1 cellular context compared by ENCODE assay signal in the genomic region with DNA sequence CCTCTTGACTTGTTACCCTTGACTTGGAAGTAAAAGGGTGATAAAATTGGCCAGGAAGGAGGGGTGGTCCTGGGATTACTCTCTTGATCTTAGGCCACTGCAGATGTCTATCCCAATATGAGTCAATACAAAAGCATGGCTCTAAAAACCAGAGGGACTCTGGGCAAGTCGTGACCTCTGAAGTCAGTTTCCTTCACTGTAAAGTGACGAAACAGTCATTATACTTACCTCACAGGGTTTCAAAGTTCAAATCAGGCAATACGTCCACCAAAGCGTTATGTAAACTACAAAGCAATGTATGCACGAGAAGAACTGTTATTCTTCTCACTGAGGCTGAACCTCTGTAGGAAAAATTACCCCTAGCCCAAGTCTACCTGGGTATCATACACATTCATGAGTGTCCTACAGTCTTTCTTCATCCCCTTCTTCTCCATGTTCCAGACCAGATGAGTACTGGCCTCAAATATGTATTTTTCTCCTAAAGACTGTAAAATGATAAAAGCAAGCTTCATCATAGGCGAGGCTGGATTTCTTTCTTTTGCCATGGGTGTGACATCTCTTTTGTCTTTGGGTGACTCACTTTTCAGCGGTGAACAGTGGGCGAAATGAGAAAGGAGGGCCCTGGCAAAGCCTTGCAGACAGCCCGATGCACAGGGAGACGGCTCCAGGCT.
A peak's percentile ranks its signal among the peaks of the same experiment; 100 is the strongest.
TF ChIP-seq lines count a peak whose summit lies in the region.

No MANE protein-coding gene starts in this region.

TF ChIP-seq in HepG2, 621 proteins besides CTCF, POLR2A, EP300 and RAD21 (continued from another document and continues in another):
- TF ChIP-seq SSRP1 (CRISPR knock-in tag; IDR thresholded peaks at IDR 0.05) (no peak), ZNF264 (CRISPR knock-in tag; IDR thresholded peaks at IDR 0.05) (peak; percentile 37; the same call in 1 of the 2 replicates), SRSF9 (IDR thresholded peaks at IDR 0.05; ENCODE audit: borderline replicate concordance, insufficient read depth, low read depth, low read length, poor library complexity, severe bottlenecking) (no peak), NCOR1 (IDR thresholded peaks at IDR 0.05; ENCODE audit: borderline replicate concordance, low read length) (peak; percentile 89; the same call in 1 of the 2 replicates), SMAD3 (CRISPR knock-in tag; IDR thresholded peaks at IDR 0.05) (peak; percentile 56; the same call in 1 of the 2 replicates), HDAC6 (IDR thresholded peaks at IDR 0.05; ENCODE audit: low read depth, low read length) (no peak), SNRNP70 (IDR thresholded peaks at IDR 0.05; ENCODE audit: low read depth, low read length) (no peak), CBX5 (CRISPR knock-in tag; IDR thresholded peaks at IDR 0.05; ENCODE audit: borderline replicate concordance) (no peak), ERF (CRISPR knock-in tag; IDR thresholded peaks at IDR 0.05) (0 out of 2 replicates have a peak, but pooled peaks have one; percentile 28), ZKSCAN1 (IDR thresholded peaks at IDR 0.05; ENCODE audit: low read length) (peak; percentile 29; the same call in 1 of the 2 replicates), MTF1 (CRISPR knock-in tag; IDR thresholded peaks at IDR 0.05) (no peak), ZNF564 (CRISPR knock-in tag; IDR thresholded peaks at IDR 0.05) (no peak), SKI (IDR thresholded peaks at IDR 0.05; ENCODE audit: partially characterized antibody) (no peak), ZBTB20 (CRISPR knock-in tag; IDR thresholded peaks at IDR 0.05; ENCODE audit: borderline replicate concordance, low read depth) (peak; percentile 61; the same call in 1 of the 2 replicates), ZNF616 (CRISPR knock-in tag; IDR thresholded peaks at IDR 0.05; ENCODE audit: low read depth) (no peak), ZNF614 (CRISPR knock-in tag; IDR thresholded peaks at IDR 0.05; ENCODE audit: borderline replicate concordance) (peak; percentile 76; the same call in 1 of the 2 replicates), ZNF143 (CRISPR knock-in tag; IDR thresholded peaks at IDR 0.05) (no peak), SALL1 (CRISPR knock-in tag; IDR thresholded peaks at IDR 0.05) (peak; percentile 48; the same call in 1 of the 2 replicates), ARNTL (CRISPR knock-in tag; IDR thresholded peaks at IDR 0.05) (0 out of 2 replicates have a peak, but pooled peaks have one; percentile 47), ZNF446 (CRISPR knock-in tag; IDR thresholded peaks at IDR 0.05) (no peak)
- TF ChIP-seq, protein P1, sequence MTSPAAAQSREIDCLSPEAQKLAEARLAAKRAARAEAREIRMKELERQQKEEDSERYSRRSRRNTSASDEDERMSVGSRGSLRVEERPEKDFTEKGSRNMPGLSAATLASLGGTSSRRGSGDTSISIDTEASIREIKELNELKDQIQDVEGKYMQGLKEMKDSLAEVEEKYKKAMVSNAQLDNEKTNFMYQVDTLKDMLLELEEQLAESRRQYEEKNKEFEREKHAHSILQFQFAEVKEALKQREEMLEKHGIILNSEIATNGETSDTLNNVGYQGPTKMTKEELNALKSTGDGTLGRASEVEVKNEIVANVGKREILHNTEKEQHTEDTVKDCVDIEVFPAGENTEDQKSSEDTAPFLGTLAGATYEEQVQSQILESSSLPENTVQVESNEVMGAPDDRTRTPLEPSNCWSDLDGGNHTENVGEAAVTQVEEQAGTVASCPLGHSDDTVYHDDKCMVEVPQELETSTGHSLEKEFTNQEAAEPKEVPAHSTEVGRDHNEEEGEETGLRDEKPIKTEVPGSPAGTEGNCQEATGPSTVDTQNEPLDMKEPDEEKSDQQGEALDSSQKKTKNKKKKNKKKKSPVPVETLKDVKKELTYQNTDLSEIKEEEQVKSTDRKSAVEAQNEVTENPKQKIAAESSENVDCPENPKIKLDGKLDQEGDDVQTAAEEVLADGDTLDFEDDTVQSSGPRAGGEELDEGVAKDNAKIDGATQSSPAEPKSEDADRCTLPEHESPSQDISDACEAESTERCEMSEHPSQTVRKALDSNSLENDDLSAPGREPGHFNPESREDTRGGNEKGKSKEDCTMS (CRISPR knock-in tag; conservative IDR thresholded peaks at IDR 0.05), result no peak
- TF ChIP-seq, protein P2, sequence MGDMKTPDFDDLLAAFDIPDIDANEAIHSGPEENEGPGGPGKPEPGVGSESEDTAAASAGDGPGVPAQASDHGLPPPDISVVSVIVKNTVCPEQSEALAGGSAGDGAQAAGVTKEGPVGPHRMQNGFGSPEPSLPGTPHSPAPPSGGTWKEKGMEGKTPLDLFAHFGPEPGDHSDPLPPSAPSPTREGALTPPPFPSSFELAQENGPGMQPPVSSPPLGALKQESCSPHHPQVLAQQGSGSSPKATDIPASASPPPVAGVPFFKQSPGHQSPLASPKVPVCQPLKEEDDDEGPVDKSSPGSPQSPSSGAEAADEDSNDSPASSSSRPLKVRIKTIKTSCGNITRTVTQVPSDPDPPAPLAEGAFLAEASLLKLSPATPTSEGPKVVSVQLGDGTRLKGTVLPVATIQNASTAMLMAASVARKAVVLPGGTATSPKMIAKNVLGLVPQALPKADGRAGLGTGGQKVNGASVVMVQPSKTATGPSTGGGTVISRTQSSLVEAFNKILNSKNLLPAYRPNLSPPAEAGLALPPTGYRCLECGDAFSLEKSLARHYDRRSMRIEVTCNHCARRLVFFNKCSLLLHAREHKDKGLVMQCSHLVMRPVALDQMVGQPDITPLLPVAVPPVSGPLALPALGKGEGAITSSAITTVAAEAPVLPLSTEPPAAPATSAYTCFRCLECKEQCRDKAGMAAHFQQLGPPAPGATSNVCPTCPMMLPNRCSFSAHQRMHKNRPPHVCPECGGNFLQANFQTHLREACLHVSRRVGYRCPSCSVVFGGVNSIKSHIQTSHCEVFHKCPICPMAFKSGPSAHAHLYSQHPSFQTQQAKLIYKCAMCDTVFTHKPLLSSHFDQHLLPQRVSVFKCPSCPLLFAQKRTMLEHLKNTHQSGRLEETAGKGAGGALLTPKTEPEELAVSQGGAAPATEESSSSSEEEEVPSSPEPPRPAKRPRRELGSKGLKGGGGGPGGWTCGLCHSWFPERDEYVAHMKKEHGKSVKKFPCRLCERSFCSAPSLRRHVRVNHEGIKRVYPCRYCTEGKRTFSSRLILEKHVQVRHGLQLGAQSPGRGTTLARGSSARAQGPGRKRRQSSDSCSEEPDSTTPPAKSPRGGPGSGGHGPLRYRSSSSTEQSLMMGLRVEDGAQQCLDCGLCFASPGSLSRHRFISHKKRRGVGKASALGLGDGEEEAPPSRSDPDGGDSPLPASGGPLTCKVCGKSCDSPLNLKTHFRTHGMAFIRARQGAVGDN (CRISPR knock-in tag; IDR thresholded peaks at IDR 0.05), result 0 out of 2 replicates have a peak, but pooled peaks have one; percentile 21
- TF ChIP-seq, protein P3, sequence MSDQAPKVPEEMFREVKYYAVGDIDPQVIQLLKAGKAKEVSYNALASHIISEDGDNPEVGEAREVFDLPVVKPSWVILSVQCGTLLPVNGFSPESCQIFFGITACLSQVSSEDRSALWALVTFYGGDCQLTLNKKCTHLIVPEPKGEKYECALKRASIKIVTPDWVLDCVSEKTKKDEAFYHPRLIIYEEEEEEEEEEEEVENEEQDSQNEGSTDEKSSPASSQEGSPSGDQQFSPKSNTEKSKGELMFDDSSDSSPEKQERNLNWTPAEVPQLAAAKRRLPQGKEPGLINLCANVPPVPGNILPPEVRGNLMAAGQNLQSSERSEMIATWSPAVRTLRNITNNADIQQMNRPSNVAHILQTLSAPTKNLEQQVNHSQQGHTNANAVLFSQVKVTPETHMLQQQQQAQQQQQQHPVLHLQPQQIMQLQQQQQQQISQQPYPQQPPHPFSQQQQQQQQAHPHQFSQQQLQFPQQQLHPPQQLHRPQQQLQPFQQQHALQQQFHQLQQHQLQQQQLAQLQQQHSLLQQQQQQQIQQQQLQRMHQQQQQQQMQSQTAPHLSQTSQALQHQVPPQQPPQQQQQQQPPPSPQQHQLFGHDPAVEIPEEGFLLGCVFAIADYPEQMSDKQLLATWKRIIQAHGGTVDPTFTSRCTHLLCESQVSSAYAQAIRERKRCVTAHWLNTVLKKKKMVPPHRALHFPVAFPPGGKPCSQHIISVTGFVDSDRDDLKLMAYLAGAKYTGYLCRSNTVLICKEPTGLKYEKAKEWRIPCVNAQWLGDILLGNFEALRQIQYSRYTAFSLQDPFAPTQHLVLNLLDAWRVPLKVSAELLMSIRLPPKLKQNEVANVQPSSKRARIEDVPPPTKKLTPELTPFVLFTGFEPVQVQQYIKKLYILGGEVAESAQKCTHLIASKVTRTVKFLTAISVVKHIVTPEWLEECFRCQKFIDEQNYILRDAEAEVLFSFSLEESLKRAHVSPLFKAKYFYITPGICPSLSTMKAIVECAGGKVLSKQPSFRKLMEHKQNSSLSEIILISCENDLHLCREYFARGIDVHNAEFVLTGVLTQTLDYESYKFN (CRISPR knock-in tag; conservative IDR thresholded peaks at IDR 0.05), result peak; percentile 53
- TF ChIP-seq, protein P4, sequence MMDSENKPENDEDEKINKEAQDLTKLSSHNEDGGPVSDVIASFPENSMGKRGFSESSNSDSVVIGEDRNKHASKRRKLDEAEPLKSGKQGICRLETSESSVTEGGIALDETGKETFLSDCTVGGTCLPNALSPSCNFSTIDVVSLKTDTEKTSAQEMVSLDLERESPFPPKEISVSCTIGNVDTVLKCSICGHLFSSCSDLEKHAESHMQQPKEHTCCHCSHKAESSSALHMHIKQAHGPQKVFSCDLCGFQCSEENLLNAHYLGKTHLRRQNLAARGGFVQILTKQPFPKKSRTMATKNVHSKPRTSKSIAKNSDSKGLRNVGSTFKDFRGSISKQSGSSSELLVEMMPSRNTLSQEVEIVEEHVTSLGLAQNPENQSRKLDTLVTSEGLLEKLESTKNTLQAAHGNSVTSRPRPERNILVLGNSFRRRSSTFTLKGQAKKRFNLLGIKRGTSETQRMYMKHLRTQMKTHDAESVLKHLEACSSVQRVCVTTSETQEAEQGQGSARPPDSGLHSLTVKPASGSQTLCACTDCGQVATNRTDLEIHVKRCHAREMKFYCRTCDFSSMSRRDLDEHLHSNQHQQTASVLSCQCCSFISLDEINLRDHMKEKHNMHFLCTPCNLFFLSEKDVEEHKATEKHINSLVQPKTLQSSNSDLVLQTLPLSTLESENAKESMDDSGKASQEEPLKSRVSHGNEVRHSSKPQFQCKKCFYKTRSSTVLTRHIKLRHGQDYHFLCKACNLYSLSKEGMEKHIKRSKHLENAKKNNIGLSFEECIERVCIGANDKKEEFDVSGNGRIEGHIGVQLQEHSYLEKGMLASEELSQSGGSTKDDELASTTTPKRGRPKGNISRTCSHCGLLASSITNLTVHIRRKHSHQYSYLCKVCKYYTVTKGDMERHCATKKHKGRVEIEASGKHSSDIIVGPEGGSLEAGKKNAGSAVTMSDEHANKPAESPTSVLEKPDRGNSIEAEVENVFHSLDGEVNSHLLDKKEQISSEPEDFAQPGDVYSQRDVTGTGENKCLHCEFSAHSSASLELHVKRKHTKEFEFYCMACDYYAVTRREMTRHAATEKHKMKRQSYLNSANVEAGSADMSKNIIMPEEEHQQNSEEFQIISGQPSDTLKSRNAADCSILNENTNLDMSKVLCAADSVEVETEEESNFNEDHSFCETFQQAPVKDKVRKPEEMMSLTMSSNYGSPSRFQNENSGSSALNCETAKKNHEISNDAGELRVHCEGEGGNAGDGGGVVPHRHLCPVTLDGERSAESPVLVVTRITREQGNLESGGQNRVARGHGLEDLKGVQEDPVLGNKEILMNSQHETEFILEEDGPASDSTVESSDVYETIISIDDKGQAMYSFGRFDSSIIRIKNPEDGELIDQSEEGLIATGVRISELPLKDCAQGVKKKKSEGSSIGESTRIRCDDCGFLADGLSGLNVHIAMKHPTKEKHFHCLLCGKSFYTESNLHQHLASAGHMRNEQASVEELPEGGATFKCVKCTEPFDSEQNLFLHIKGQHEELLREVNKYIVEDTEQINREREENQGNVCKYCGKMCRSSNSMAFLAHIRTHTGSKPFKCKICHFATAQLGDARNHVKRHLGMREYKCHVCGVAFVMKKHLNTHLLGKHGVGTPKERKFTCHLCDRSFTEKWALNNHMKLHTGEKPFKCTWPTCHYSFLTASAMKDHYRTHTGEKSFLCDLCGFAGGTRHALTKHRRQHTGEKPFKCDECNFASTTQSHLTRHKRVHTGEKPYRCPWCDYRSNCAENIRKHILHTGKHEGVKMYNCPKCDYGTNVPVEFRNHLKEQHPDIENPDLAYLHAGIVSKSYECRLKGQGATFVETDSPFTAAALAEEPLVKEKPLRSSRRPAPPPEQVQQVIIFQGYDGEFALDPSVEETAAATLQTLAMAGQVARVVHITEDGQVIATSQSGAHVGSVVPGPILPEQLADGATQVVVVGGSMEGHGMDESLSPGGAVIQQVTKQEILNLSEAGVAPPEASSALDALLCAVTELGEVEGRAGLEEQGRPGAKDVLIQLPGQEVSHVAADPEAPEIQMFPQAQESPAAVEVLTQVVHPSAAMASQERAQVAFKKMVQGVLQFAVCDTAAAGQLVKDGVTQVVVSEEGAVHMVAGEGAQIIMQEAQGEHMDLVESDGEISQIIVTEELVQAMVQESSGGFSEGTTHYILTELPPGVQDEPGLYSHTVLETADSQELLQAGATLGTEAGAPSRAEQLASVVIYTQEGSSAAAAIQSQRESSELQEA (CRISPR knock-in tag; IDR thresholded peaks at IDR 0.05; ENCODE audit: not compliant biosample characterization), result no peak
- TF ChIP-seq, protein P5, sequence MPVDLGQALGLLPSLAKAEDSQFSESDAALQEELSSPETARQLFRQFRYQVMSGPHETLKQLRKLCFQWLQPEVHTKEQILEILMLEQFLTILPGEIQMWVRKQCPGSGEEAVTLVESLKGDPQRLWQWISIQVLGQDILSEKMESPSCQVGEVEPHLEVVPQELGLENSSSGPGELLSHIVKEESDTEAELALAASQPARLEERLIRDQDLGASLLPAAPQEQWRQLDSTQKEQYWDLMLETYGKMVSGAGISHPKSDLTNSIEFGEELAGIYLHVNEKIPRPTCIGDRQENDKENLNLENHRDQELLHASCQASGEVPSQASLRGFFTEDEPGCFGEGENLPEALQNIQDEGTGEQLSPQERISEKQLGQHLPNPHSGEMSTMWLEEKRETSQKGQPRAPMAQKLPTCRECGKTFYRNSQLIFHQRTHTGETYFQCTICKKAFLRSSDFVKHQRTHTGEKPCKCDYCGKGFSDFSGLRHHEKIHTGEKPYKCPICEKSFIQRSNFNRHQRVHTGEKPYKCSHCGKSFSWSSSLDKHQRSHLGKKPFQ (CRISPR knock-in tag; IDR thresholded peaks at IDR 0.05; ENCODE audit: insufficient replicate concordance), result no peak
- TF ChIP-seq, protein P6, sequence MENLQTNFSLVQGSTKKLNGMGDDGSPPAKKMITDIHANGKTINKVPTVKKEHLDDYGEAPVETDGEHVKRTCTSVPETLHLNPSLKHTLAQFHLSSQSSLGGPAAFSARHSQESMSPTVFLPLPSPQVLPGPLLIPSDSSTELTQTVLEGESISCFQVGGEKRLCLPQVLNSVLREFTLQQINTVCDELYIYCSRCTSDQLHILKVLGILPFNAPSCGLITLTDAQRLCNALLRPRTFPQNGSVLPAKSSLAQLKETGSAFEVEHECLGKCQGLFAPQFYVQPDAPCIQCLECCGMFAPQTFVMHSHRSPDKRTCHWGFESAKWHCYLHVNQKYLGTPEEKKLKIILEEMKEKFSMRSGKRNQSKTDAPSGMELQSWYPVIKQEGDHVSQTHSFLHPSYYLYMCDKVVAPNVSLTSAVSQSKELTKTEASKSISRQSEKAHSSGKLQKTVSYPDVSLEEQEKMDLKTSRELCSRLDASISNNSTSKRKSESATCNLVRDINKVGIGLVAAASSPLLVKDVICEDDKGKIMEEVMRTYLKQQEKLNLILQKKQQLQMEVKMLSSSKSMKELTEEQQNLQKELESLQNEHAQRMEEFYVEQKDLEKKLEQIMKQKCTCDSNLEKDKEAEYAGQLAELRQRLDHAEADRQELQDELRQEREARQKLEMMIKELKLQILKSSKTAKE (CRISPR knock-in tag; IDR thresholded peaks at IDR 0.05; ENCODE audit: borderline replicate concordance), result no peak
